ENCODE assay signal across 1 cellular context in genomic region chr16:81655474-81656162, GRCh38.
TF ChIP-seq lines count a peak whose summit lies in the region.

No MANE protein-coding gene starts in this region.

TF ChIP-seq in HepG2, 621 proteins besides CTCF, POLR2A, EP300 and RAD21:
- no peak for TF ChIP-seq ZFP90 (CRISPR knock-in tag; IDR thresholded peaks at IDR 0.05; ENCODE audit: borderline replicate concordance)
- no peak for TF ChIP-seq ZNF20 (CRISPR knock-in tag; IDR thresholded peaks at IDR 0.05)
- TF ChIP-seq TCF12 (IDR thresholded peaks at IDR 0.05), result no peak
- no peak for TF ChIP-seq TCF12 (CRISPR knock-in tag; IDR thresholded peaks at IDR 0.05)
- no peak for TF ChIP-seq NR2F1 (CRISPR knock-in tag; IDR thresholded peaks at IDR 0.05)
- no peak for TF ChIP-seq REL (CRISPR knock-in tag; conservative IDR thresholded peaks at IDR 0.05)
- no peak for TF ChIP-seq RCOR2 (CRISPR knock-in tag; IDR thresholded peaks at IDR 0.05)
- no peak for TF ChIP-seq ZNF34 (CRISPR knock-in tag; IDR thresholded peaks at IDR 0.05; ENCODE audit: borderline replicate concordance)
- TF ChIP-seq HCFC1 (IDR thresholded peaks at IDR 0.05; ENCODE audit: low read depth, low read length), result no peak
- peak; percentile 44 for TF ChIP-seq RBM22 (optimal IDR thresholded peaks at IDR 0.05; ENCODE audit: low read length)
- no peak for TF ChIP-seq HNRNPH1 (optimal IDR thresholded peaks at IDR 0.05; ENCODE audit: low read depth, low read length)
- no peak for TF ChIP-seq PTBP1 (IDR thresholded peaks at IDR 0.05; ENCODE audit: low read depth, low read length, poor library complexity, severe bottlenecking)
- TF ChIP-seq ZSCAN31 (CRISPR knock-in tag; IDR thresholded peaks at IDR 0.05; ENCODE audit: low read depth), result no peak
- 0 out of 2 replicates have a peak, but pooled peaks have one; percentile 44 for TF ChIP-seq ZBTB38 (CRISPR knock-in tag; IDR thresholded peaks at IDR 0.05)
- TF ChIP-seq ZNF280B (CRISPR knock-in tag; IDR thresholded peaks at IDR 0.05; ENCODE audit: borderline replicate concordance), result no peak
- TF ChIP-seq, protein P1, sequence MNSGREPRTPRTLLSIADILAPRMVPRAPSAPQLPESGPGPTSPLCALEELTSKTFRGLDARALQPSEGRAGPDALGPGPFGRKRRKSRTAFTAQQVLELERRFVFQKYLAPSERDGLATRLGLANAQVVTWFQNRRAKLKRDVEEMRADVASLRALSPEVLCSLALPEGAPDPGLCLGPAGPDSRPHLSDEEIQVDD (CRISPR knock-in tag; IDR thresholded peaks at IDR 0.05; ENCODE audit: borderline replicate concordance), result no peak
